Comparison of ENCODE assay signal across 10 cellular contexts in the genomic region with DNA sequence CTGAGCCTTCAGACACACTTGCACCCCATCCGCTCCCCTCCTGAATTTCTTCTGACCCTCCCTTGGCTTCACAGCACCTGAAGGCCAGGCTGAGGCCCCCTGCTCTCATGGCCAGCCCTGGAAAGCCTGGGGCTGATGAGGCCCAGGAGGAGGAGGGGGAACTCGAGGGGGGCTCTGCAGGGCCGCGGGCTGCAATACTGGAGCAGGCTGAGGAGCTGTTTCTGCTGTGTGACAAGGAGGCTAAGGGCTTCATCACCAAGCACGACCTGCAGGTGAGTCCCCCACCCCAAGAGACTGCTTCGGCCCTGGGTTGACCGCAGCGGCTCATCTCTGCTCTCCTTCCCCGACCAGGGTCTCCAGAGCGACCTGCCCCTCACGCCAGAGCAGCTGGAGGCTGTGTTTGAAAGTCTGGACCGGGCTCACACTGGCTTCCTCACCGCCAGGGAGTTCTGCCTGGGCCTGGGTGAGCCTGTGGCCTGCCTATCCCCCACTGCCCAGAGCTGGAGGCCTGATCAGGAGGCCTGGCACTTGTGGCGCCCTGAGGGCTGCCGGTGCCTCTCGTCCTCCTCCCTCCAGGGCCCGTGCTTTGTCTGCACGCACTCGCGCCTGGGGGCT. TPM values are rescaled to one million over a fixed set of nuclear protein-coding genes. Genes with fewer than 3 reads are reported as not detected.
DNase-seq lines count a peak whose midpoint lies in the region; ATAC-seq and TF ChIP-seq lines count a peak whose summit lies in the region.
"Had no signal": no experiment of that assay in that cellular context is flagged by ENCODE, and none has a peak within 500 bp of the region (broad histone marks: within the 10 kb centered on the region; RNA-seq: fewer than 3 reads in every experiment).

No MANE protein-coding gene starts in this region.

- H3K9me3 ChIP-seq in BLaER1 treated with 17β-estradiol and CSF1 and Interleukin-3, amounts not matched to agents 10 nM and 100 nM (replicated peaks in 1 of 11), result no peaks in the 10 kb centered on the region
- no peaks in the 10 kb centered on the region for H3K9me3 ChIP-seq in Loucy (ENCODE audit: insufficient read depth, low read depth, low read length)

- H3K27ac Mint-ChIP-seq in endothelial cell (ENCODE audit: unreplicated experiment), result no peak overlapping the region
- H3K27ac Mint-ChIP-seq in neural crest cell (ENCODE audit: unreplicated experiment), result no peak overlapping the region

- H4K20me1 ChIP-seq in BLaER1 treated with 17β-estradiol and CSF1 and Interleukin-3, amounts not matched to agents 10 nM and 100 nM, result peaks cover 0 to 94% (median 80%) of the 10 kb centered on the region in 11 experiments; a peak in 19 of 22 replicates
- peaks cover 3% of the 10 kb centered on the region for H4K20me1 ChIP-seq in Loucy (ENCODE audit: insufficient read depth, low read length, poor library complexity, severe bottlenecking)

- H3F3A ChIP-seq in Loucy (ENCODE audit: low read depth), result no peaks in the 10 kb centered on the region

- H3K36me3 Mint-ChIP-seq in endothelial cell (ENCODE audit: low read depth, unreplicated experiment) (no peaks in the 10 kb centered on the region), neural crest cell (ENCODE audit: low read depth) (no peaks in the 10 kb centered on the region)

- H3K4me2 ChIP-seq in BLaER1 treated with 17β-estradiol and CSF1 and Interleukin-3, amounts not matched to agents 10 nM and 100 nM, result peak overlapping the region; percentile 79 to 100 (median 100)
- peak overlapping the region; percentile 92 for H3K4me2 ChIP-seq in Loucy (ENCODE audit: low read depth, low read length, poor library complexity, severe bottlenecking)

- no peaks in the 10 kb centered on the region for H3K9me2 ChIP-seq in Loucy (replicated peaks; ENCODE audit: low read depth, low read length)

- H3K9ac ChIP-seq in BLaER1 treated with 17β-estradiol and CSF1 and Interleukin-3, amounts not matched to agents 10 nM and 100 nM, result peak overlapping the region in 6 of 11 experiments; percentile 8 to 52 (median 36); a peak in 5 of 22 replicates
- peak overlapping the region; percentile 88 for H3K9ac ChIP-seq in Loucy (ENCODE audit: low read depth, low read length, poor library complexity, severe bottlenecking)

- H3K4me3 Mint-ChIP-seq in endothelial cell (ENCODE audit: unreplicated experiment) (peak overlapping the region; percentile 80), neural crest cell (peak overlapping the region; percentile 81)

- H3K27me3 ChIP-seq in BLaER1 treated with 17β-estradiol and CSF1 and Interleukin-3, amounts not matched to agents 10 nM and 100 nM, result peaks cover 75 to 89% (median 81%) of the 10 kb centered on the region in 11 experiments
- no peaks in the 10 kb centered on the region for H3K27me3 ChIP-seq in Loucy (ENCODE audit: insufficient read depth, low read length, poor library complexity, severe bottlenecking)

- DNase-seq in endothelial cell (ENCODE audit: low spot score), result peak; percentile 41
- DNase-seq in neural crest cell (ENCODE audit: low read depth, low spot score), result no peak
- DNase-seq in NCI-H2081 (lab: John Stamatoyannopoulos, UW), result no peak
- DNase-seq: activated CD4-positive, CD25-positive, alpha-beta regulatory T cell; DMS 273 treated with DMSO at 0.1 percent for 48 hours had no signal

- H3K9me3 Mint-ChIP-seq in endothelial cell (ENCODE audit: unreplicated experiment) (no peaks in the 10 kb centered on the region), neural crest cell (no peaks in the 10 kb centered on the region)

- H3K4me1 Mint-ChIP-seq in endothelial cell (ENCODE audit: unreplicated experiment), result peaks cover 18% of the 10 kb centered on the region
- peaks cover 21% of the 10 kb centered on the region for H3K4me1 Mint-ChIP-seq in neural crest cell

- H3K27me3 Mint-ChIP-seq in endothelial cell (ENCODE audit: unreplicated experiment) (peaks cover 12% of the 10 kb centered on the region), neural crest cell (ENCODE audit: low read depth) (peaks cover 60% of the 10 kb centered on the region)

- peaks cover 9% of the 10 kb centered on the region; the same call in 1 of the 2 replicates for H3K79me2 ChIP-seq in Loucy (ENCODE audit: insufficient read depth, low read length)

- ATAC-seq in GM18498 (IDR thresholded peaks at IDR 0.05; ENCODE audit: unreplicated experiment), result no peak
- ATAC-seq in GM18858 (IDR thresholded peaks at IDR 0.05; ENCODE audit: unreplicated experiment), result no peak
- no peak for ATAC-seq in GM18520 (IDR thresholded peaks at IDR 0.05; ENCODE audit: unreplicated experiment)

- TF ChIP-seq CTCF in Loucy (conservative IDR thresholded peaks at IDR 0.05; ENCODE audit: low read length) (no peak), endothelial cell (IDR thresholded peaks at IDR 0.05; ENCODE audit: unreplicated experiment) (no peak), neural crest cell (conservative IDR thresholded peaks at IDR 0.05) (no peak)

- no peak overlapping the region for H2AFZ ChIP-seq in Loucy (ENCODE audit: low read length)

- peak overlapping the region in 9 of 10 experiments; percentile 25 to 65 (median 54); a peak in 11 of 20 replicates for H3K4me3 ChIP-seq in BLaER1 treated with 17β-estradiol and CSF1 and Interleukin-3, amounts not matched to agents 10 nM and 100 nM
- H3K4me3 ChIP-seq in Loucy (ENCODE audit: low read length, poor library complexity, severe bottlenecking), result peak overlapping the region; percentile 81

- peaks cover 20 to 24% (median 23%) of the 10 kb centered on the region in 11 experiments for H3K36me3 ChIP-seq in BLaER1 treated with 17β-estradiol and CSF1 and Interleukin-3, amounts not matched to agents 10 nM and 100 nM
- H3K36me3 ChIP-seq in Loucy (ENCODE audit: insufficient read depth, low read length), result no peaks in the 10 kb centered on the region

- H3K4me1 ChIP-seq in BLaER1 treated with 17β-estradiol and CSF1 and Interleukin-3, amounts not matched to agents 10 nM and 100 nM, result peaks cover 62 to 94% (median 87%) of the 10 kb centered on the region in 10 experiments
- H3K4me1 ChIP-seq in Loucy (ENCODE audit: insufficient read depth, low read length, poor library complexity, severe bottlenecking), result peaks cover 28% of the 10 kb centered on the region

- no peak overlapping the region for H3K27ac ChIP-seq in BLaER1 treated with 17β-estradiol and CSF1 and Interleukin-3, amounts not matched to agents 10 nM and 100 nM

RNA-seq across cellular contexts. Expression of gene CRACR2B, which starts 0.9 kb away (rescaled TPM):
- total RNA-seq in endothelial cell (ENCODE audit: unreplicated experiment) (28.8 TPM), neural crest cell (1.6 and 2.7 TPM in 2 replicates)

RNA-seq across cellular contexts. Expression of gene CD151, which starts 4.1 kb away (rescaled TPM):
- total RNA-seq in endothelial cell (ENCODE audit: unreplicated experiment) (49.6 TPM), neural crest cell (101 and 108 TPM in 2 replicates)

RNA-seq across cellular contexts. Expression of gene PNPLA2, which starts 9.9 kb away (rescaled TPM):
- total RNA-seq in endothelial cell (ENCODE audit: unreplicated experiment) (40.5 TPM), neural crest cell (27.0 and 34.5 TPM in 2 replicates)

RNA-seq across cellular contexts. Expression of gene POLR2L, which starts 13.7 kb away (rescaled TPM):
- 76.7 TPM for total RNA-seq in endothelial cell (ENCODE audit: unreplicated experiment)
- total RNA-seq in neural crest cell, result 128 and 134 TPM in 2 replicates

RNA-seq across cellular contexts. Expression of gene TSPAN4, which starts 14.0 kb away (rescaled TPM):
- total RNA-seq in endothelial cell (ENCODE audit: unreplicated experiment), result 26.4 TPM
- total RNA-seq in neural crest cell, result 40.0 and 40.2 TPM in 2 replicates
